Comparison of ENCODE assay signal across 14 cellular contexts in the genomic region with DNA sequence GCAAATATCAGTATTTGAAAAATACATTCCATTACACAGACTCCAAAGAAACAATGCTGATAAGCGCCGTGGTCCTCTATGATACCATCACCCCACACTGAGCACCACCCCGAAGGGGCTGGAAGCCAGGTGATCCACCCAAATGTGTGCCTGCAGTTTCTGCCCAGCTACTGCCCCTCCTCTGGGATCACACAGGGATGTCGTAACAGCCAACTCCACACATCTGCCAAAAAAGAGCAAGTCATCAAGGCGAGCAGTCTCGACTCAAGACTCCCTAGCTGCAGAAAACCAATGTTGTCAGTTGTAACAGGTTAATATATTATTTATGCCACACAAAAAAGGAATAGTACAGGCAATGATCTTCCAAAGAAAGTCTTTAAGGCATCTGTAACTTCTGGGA. TPM values are rescaled to one million over a fixed set of nuclear protein-coding genes. Genes with fewer than 3 reads are reported as not detected.
DNase-seq lines count a peak whose midpoint lies in the region; FAIRE-seq and TF ChIP-seq lines count a peak whose summit lies in the region.
"Had no signal": no experiment of that assay in that cellular context is flagged by ENCODE, and none has a peak within 500 bp of the region (broad histone marks: within the 10 kb centered on the region; RNA-seq: fewer than 3 reads in every experiment).

No MANE protein-coding gene starts in this region.

- intact Hi-C loops in kidney (cut with DNase I): no loop called here
- intact Hi-C loops in activated naive CD4-positive, alpha-beta T cell treated with anti-CD3 and anti-CD28 coated beads for 36 hours (cut with micrococcal nuclease): no loop called here

- H3K27ac Mint-ChIP-seq in chondrocyte (ENCODE audit: unreplicated experiment): no peak overlapping the region
- H3K27ac Mint-ChIP-seq in activated naive CD4-positive, alpha-beta T cell treated with anti-CD3 and anti-CD28 coated beads for 36 hours: no peak overlapping the region
- H3K27ac Mint-ChIP-seq: activated CD4-positive, alpha-beta memory T cell treated with anti-CD3 and anti-CD28 coated beads, Interleukin-2, amount 10 ng/mL, durations not matched to agents 7 days and 5 days had no signal

- H3K36me3 ChIP-seq in MG63 (peaks cover 4% of the 10 kb centered on the region), kidney (ENCODE audit: control insufficient read depth in 1 of 2, insufficient read depth in 2 of 2, low read length in 2 of 2) (peaks cover 14 to 33% of the 10 kb centered on the region in 2 donors)

- no peak overlapping the region for H3K9ac ChIP-seq in kidney (ENCODE audit: low read length in 2 of 2)

- H3K4me3 Mint-ChIP-seq in chondrocyte (ENCODE audit: unreplicated experiment): no peak overlapping the region
- H3K4me3 Mint-ChIP-seq in activated naive CD4-positive, alpha-beta T cell treated with anti-CD3 and anti-CD28 coated beads for 36 hours: no peak overlapping the region
- H3K4me3 Mint-ChIP-seq: activated CD4-positive, alpha-beta memory T cell treated with anti-CD3 and anti-CD28 coated beads, Interleukin-2, amount 10 ng/mL, durations not matched to agents 7 days and 5 days had no signal

- H3K9me3 ChIP-seq in MG63 (no peaks in the 10 kb centered on the region), kidney (ENCODE audit: control insufficient read depth in 1 of 2, low read length in 2 of 2) (no peaks in the 10 kb centered on the region)
- H3K9me3 ChIP-seq: BLaER1, pancreas had no signal

- H3K27me3 Mint-ChIP-seq in chondrocyte (ENCODE audit: low read depth): no peaks in the 10 kb centered on the region
- no peaks in the 10 kb centered on the region for H3K27me3 Mint-ChIP-seq in activated naive CD4-positive, alpha-beta T cell treated with anti-CD3 and anti-CD28 coated beads for 36 hours (ENCODE audit: low read depth)
- H3K27me3 Mint-ChIP-seq: activated CD4-positive, alpha-beta memory T cell treated with anti-CD3 and anti-CD28 coated beads, Interleukin-2, amount 10 ng/mL, durations not matched to agents 7 days and 5 days had no signal

- peak; percentile 58 for DNase-seq in AG10803 (ENCODE audit: low read depth)
- peak; percentile 67 for DNase-seq in MG63
- DNase-seq in chondrocyte (ENCODE audit: low spot score): peak; percentile 17
- peak; percentile 10 for DNase-seq in kidney
- no peak for DNase-seq in NOMO-1 treated with dmso at 0.1 percent for 144 hours (lab: John Stamatoyannopoulos, UW; ENCODE audit: unreplicated experiment)
- no peak for DNase-seq in coronary artery (ENCODE audit: low spot score)
- DNase-seq in activated naive CD4-positive, alpha-beta T cell treated with anti-CD3 and anti-CD28 coated beads for 36 hours: no peak
- no peak for DNase-seq in activated gamma-delta T cell treated with Interleukin-2 at 50 U/mL for 16 hours
- DNase-seq: activated CD4-positive, alpha-beta memory T cell treated with anti-CD3 and anti-CD28 coated beads, Interleukin-2, amount 10 ng/mL, durations not matched to agents 7 days and 5 days; central memory CD4-positive, alpha-beta T cell; EL; NCI-H2171; pancreas had no signal

- TF ChIP-seq CTCF in AG10803 (conservative IDR thresholded peaks at IDR 0.05; ENCODE audit: low read length) (no peak), chondrocyte (IDR thresholded peaks at IDR 0.05) (no peak), kidney (IDR thresholded peaks at IDR 0.05; ENCODE audit: borderline replicate concordance, extremely low read depth, insufficient read depth) (no peak), coronary artery (IDR thresholded peaks at IDR 0.05) (no peak)

- H3K4me1 ChIP-seq in kidney (ENCODE audit: control insufficient read depth in 1 of 2, insufficient read depth in 1 of 2, low read depth in 1 of 2, low read length in 2 of 2): peaks cover 3 to 15% of the 10 kb centered on the region in 2 donors
- H3K4me1 ChIP-seq: pancreas had no signal

- no peak overlapping the region for H3K27ac ChIP-seq in kidney (ENCODE audit: low read depth in 2 of 2, low read length in 2 of 2)
- no peak overlapping the region for H3K27ac ChIP-seq in coronary artery
- H3K27ac ChIP-seq: pancreas had no signal

- peaks cover 19% of the 10 kb centered on the region for H3K4me1 Mint-ChIP-seq in chondrocyte (ENCODE audit: low read depth)
- H3K4me1 Mint-ChIP-seq in activated naive CD4-positive, alpha-beta T cell treated with anti-CD3 and anti-CD28 coated beads for 36 hours (ENCODE audit: low read depth): no peaks in the 10 kb centered on the region

- peaks cover 30% of the 10 kb centered on the region for H3K36me3 Mint-ChIP-seq in chondrocyte (ENCODE audit: low read depth)
- peaks cover 23% of the 10 kb centered on the region for H3K36me3 Mint-ChIP-seq in activated naive CD4-positive, alpha-beta T cell treated with anti-CD3 and anti-CD28 coated beads for 36 hours (ENCODE audit: low read depth)

- CTCF ChIA-PET in activated naive CD4-positive, alpha-beta T cell treated with anti-CD3 and anti-CD28 coated beads for 36 hours (lab: Charles Lee): interaction anchor here (1.1 kb wide), 1 partner anchor 257 kb away, joined by 4 read pairs; no protein-coding TSS in a partner anchor

- no peaks in the 10 kb centered on the region for H3K27me3 ChIP-seq in MG63
- H3K27me3 ChIP-seq: BLaER1, pancreas had no signal

- no peak for FAIRE-seq in kidney (lab: Jason Lieb, UNC)
- FAIRE-seq: pancreas had no signal

- H3K9me3 Mint-ChIP-seq in chondrocyte (ENCODE audit: low read depth): no peaks in the 10 kb centered on the region
- H3K9me3 Mint-ChIP-seq in activated naive CD4-positive, alpha-beta T cell treated with anti-CD3 and anti-CD28 coated beads for 36 hours: no peaks in the 10 kb centered on the region
- H3K9me3 Mint-ChIP-seq: activated CD4-positive, alpha-beta memory T cell treated with anti-CD3 and anti-CD28 coated beads, Interleukin-2, amount 10 ng/mL, durations not matched to agents 7 days and 5 days had no signal

- H3K4me3 ChIP-seq in AG10803 (ENCODE audit: low read length) (no peak overlapping the region), MG63 (no peak overlapping the region), kidney (ENCODE audit: low read length in 2 of 2) (no peak overlapping the region), coronary artery (no peak overlapping the region)
- H3K4me3 ChIP-seq: BLaER1, pancreas had no signal

RNA-seq across cellular contexts. Expression of gene CYB5D2, which starts 21.0 kb away (rescaled TPM):
- total RNA-seq in MG63 (2014; rRNA removed; shearing (Covaris generic); ENCODE audit: low replicate concordance): 10.3 and 26.3 TPM in 2 replicates
- total RNA-seq in chondrocyte (15.3 to 26.7 TPM (median 18.3 TPM) in 3 replicates), kidney (29.8 TPM)
- polyA plus RNA-seq in kidney (ENCODE audit: insufficient read depth, low read depth, low replicate concordance): 49.7 TPM
- 1 to 10 TPM; 7.2 to 8.1 TPM for total RNA-seq in activated naive CD4-positive, alpha-beta T cell treated with anti-CD3 and anti-CD28 coated beads for 36 hours

RNA-seq across cellular contexts. Expression of gene ZZEF1, which starts 21.1 kb away (rescaled TPM):
- total RNA-seq in MG63 (2014; rRNA removed; shearing (Covaris generic); ENCODE audit: low replicate concordance): 7.6 and 15.3 TPM in 2 replicates
- total RNA-seq in chondrocyte (30.8 to 46.5 TPM (median 33.0 TPM) in 3 replicates), kidney (56.1 TPM)
- 4.6 TPM for polyA plus RNA-seq in kidney (ENCODE audit: insufficient read depth, low read depth, low replicate concordance)
- 10 to 100 TPM; 35.4 to 37.2 TPM for total RNA-seq in activated naive CD4-positive, alpha-beta T cell treated with anti-CD3 and anti-CD28 coated beads for 36 hours

Comparison
In these comparisons a context has a peak if more than half of its experiments do, and no peak if none do; other contexts are left out.
1. DNase-seq: peak in AG10803 (single experiment), MG63 (single experiment), chondrocyte (single experiment) and kidney (single experiment); none in NOMO-1 treated with dmso at 0.1 percent for 144 hours (single experiment), coronary artery (single experiment), activated naive CD4-positive, alpha-beta T cell treated with anti-CD3 and anti-CD28 coated beads for 36 hours (single experiment) and activated gamma-delta T cell treated with Interleukin-2 at 50 U/mL for 16 hours (single experiment).